Comparison of ENCODE assay signal across 1 cellular context in genomic region chr6:28927856-28928255, GRCh38.
TF ChIP-seq lines count a peak whose summit lies in the region.

No MANE protein-coding gene starts in this region.

TF ChIP-seq in K562, 482 proteins besides CTCF, POLR2A, EP300 and RAD21 (continued from another document):
- TF ChIP-seq MYC (IDR thresholded peaks at IDR 0.05; ENCODE audit: low read depth, low read length) (peak; percentile 33; the same call in 1 of the 2 replicates), MYC (CRISPR knock-in tag; IDR thresholded peaks at IDR 0.05; ENCODE audit: borderline replicate concordance, low read depth) (no peak)
